In genomic region chr5:188488-189481, GRCh38 we compare ENCODE assay signal across 1 cellular context.
A peak's percentile ranks its signal among the peaks of the same experiment; 100 is the strongest.
TF ChIP-seq lines count a peak whose summit lies in the region.

No MANE protein-coding gene starts in this region.

TF ChIP-seq in HepG2, 621 proteins besides CTCF, POLR2A, EP300 and RAD21 (continued from another document):
- TF ChIP-seq ZBTB10 (CRISPR knock-in tag; IDR thresholded peaks at IDR 0.05; ENCODE audit: borderline replicate concordance) (no peak), ZFP41 (CRISPR knock-in tag; IDR thresholded peaks at IDR 0.05; ENCODE audit: borderline replicate concordance) (no peak), MLLT10 (CRISPR knock-in tag; IDR thresholded peaks at IDR 0.05) (no peak), CEBPZ (IDR thresholded peaks at IDR 0.05; ENCODE audit: low read length) (no peak), PPARG (CRISPR knock-in tag; conservative IDR thresholded peaks at IDR 0.05) (0 out of 2 replicates have a peak, but pooled peaks have one; percentile 21), KLF12 (CRISPR knock-in tag; IDR thresholded peaks at IDR 0.05; ENCODE audit: borderline replicate concordance) (no peak), SRY (CRISPR knock-in tag; IDR thresholded peaks at IDR 0.05) (no peak), HIC2 (CRISPR knock-in tag; IDR thresholded peaks at IDR 0.05; ENCODE audit: low read depth) (no peak), CREBL2 (CRISPR knock-in tag; IDR thresholded peaks at IDR 0.05; ENCODE audit: borderline replicate concordance) (no peak), NFKB2 (CRISPR knock-in tag; IDR thresholded peaks at IDR 0.05; ENCODE audit: borderline replicate concordance) (no peak; the same call in 1 of the 2 replicates), NCOA2 (CRISPR knock-in tag; IDR thresholded peaks at IDR 0.05) (no peak), ZNF777 (CRISPR knock-in tag; IDR thresholded peaks at IDR 0.05) (no peak), SNAI1 (CRISPR knock-in tag; IDR thresholded peaks at IDR 0.05; ENCODE audit: borderline replicate concordance) (no peak), ZBTB25 (CRISPR knock-in tag; IDR thresholded peaks at IDR 0.05) (no peak), TFE3 (CRISPR knock-in tag; IDR thresholded peaks at IDR 0.05) (peak; percentile 45; the same call in 1 of the 2 replicates), ZBTB7A (CRISPR knock-in tag; IDR thresholded peaks at IDR 0.05) (no peak)
